Comparison of ENCODE assay signal across 8 cellular contexts in the genomic region with DNA sequence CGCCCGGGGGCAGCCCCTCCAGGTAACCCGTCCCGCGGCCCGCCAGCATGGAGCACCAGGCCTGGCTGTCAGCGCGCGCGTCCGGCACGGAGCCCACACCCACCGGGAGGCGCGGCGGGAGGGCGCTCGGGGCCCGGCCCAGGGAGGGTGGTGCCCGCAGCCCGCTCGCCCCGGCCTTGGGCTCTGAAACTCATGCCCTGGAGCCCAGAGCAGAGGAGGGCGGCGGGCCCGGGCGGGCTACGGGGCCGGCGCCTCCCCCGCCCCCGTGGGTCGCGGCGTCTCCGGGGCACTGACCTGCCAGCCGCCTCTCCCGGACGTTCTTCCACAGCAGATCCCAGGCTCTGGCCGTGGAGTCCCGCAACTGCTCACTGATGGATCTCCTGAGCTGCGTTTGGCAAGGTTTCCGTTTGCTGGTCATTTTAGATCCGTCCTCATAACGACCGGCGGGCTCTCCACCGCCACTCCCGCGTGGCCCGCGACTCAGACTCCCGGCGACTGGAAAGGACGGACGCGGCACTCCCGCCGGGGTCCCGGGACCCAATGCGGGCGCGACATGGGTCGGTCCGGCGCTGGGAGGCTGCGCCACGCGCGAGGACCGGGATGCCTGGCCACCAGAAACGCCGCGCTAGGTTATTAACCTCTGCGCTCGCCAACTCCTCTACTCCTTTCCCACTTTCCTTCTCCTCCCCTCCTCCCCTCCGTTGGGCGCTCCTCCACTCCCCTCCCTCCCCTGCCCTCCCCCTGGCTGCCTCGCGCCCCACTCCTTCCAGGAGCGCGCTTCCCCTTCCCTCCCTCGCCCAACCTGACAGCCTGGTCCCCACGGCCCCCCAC.
A peak's percentile ranks its signal among the peaks of the same experiment; 100 is the strongest.
DNase-seq lines count a peak whose midpoint lies in the region; ATAC-seq and TF ChIP-seq lines count a peak whose summit lies in the region.

No MANE protein-coding gene starts in this region.

- no peaks in the 10 kb centered on the region for H3K9me3 ChIP-seq in MG63
- no peaks in the 10 kb centered on the region for H3K9me3 ChIP-seq in mucosa of stomach (ENCODE audit: control insufficient read depth, low read length)
- H3K9me3 ChIP-seq in aorta (ENCODE audit: control insufficient read depth, low read length): no peaks in the 10 kb centered on the region

- ATAC-seq in esophagus mucosa: peak; percentile 57
- ATAC-seq in aorta (ENCODE audit: low FRiP score): peak; percentile 85

- peak overlapping the region; percentile 76 for H3K9ac ChIP-seq in mucosa of stomach (ENCODE audit: low read length)

- peaks cover 9% of the 10 kb centered on the region for H3K4me1 ChIP-seq in mucosa of stomach (ENCODE audit: control insufficient read depth, insufficient read depth, low read length)
- no peaks in the 10 kb centered on the region for H3K4me1 ChIP-seq in aorta (ENCODE audit: control insufficient read depth in 1 of 2, insufficient read depth in 2 of 2, low read length in 2 of 2)

- intact Hi-C loops in aorta (cut with DNase I): loop anchor here (10.0 kb wide), 4 partner anchors 65 to 195 kb away; partner anchors contain the start of gene STARD13 (in 1 of the 2)

- peaks cover 19% of the 10 kb centered on the region for H3K36me3 ChIP-seq in MG63
- no peaks in the 10 kb centered on the region for H3K36me3 ChIP-seq in mucosa of stomach (ENCODE audit: control insufficient read depth, insufficient read depth, low read length)
- H3K36me3 ChIP-seq in aorta (ENCODE audit: control insufficient read depth in 1 of 2, insufficient read depth in 2 of 2, low read length in 1 of 2): no peaks in the 10 kb centered on the region

- H3K27me3 ChIP-seq in MG63 (no peaks in the 10 kb centered on the region), mucosa of stomach (ENCODE audit: control insufficient read depth, insufficient read depth, low read length) (no peaks in the 10 kb centered on the region), aorta (ENCODE audit: control insufficient read depth in 1 of 2, insufficient read depth in 2 of 2, low read length in 1 of 2) (no peaks in the 10 kb centered on the region)

- peak overlapping the region; percentile 75 for H3K4me3 ChIP-seq in AG10803 (ENCODE audit: low read length)
- H3K4me3 ChIP-seq in MG63: peak overlapping the region; percentile 87
- peak overlapping the region; percentile 43 for H3K4me3 ChIP-seq in mucosa of stomach (ENCODE audit: low read length)
- peak overlapping the region; percentile 74 to 84 for H3K4me3 ChIP-seq in aorta (ENCODE audit: low read length in 2 of 2)

- peak overlapping the region; percentile 33 to 84 for H3K27ac ChIP-seq in aorta (ENCODE audit: low read depth in 1 of 2, low read length in 2 of 2)

- TF ChIP-seq CTCF in AG10803 (conservative IDR thresholded peaks at IDR 0.05; ENCODE audit: low read length): no peak

- 0 to 1% methylated on average over 71 to 84 of the region's 84 CpGs for WGBS in aorta, 2 donors

- DNase-seq in AG10803 (ENCODE audit: low read depth): peak; percentile 21
- DNase-seq in MG63: peak; percentile 73
- peak; percentile 81 to 89 for DNase-seq in aorta
- no peak for DNase-seq in activated CD4-positive, alpha-beta T cell treated with anti-CD3 and anti-CD28 coated beads for 48 hours
- DNase-seq in effector CD4-positive, alpha-beta T cell: no peak
- no peak for DNase-seq in stimulated activated CD4-positive, alpha-beta T cell treated with anti-CD3 and anti-CD28 coated beads, Interleukin-2, amount 100 ng/mL, for 24 hours

Comparison
In these comparisons a context has a peak if more than half of its experiments do, and no peak if none do; other contexts are left out.
1. DNase-seq: peak in AG10803 (single experiment), MG63 (single experiment) and aorta (2 of 2); none in activated CD4-positive, alpha-beta T cell treated with anti-CD3 and anti-CD28 coated beads for 48 hours (single experiment), effector CD4-positive, alpha-beta T cell (single experiment) and stimulated activated CD4-positive, alpha-beta T cell treated with anti-CD3 and anti-CD28 coated beads, Interleukin-2, amount 100 ng/mL, for 24 hours (0 of 2).
2. Peak in every context shown above with its lines, with median percentiles within 50 percentile points of each other: H3K4me3 ChIP-seq.